Comparison of ENCODE assay signal across 1 cellular context in the genomic region with DNA sequence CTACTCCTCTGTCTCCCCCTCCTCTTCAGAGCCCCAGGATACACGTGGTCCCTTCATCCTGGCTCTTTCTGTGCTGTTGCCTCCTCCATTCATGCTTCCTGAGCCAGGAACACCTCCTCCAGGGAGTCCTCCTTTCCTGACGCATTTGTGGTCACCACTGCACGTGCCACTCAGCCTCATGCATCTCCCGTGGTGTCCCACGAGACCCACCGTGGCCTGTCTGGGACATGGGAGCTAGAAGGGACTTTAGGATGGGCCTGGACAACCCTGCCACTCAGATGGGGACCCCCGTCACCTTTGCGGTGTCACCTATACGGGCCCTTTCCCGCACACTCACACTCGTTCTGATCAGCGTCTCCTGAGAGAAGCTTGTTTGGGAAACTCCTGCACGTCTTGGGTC.
TF ChIP-seq lines count a peak whose summit lies in the region.

No MANE protein-coding gene starts in this region.

TF ChIP-seq in IMR-90, 13 proteins besides CTCF, POLR2A, EP300 and RAD21:
- TF ChIP-seq RCOR1 (IDR thresholded peaks at IDR 0.05; ENCODE audit: insufficient replicate concordance, low read length) (no peak), CHD1 (IDR thresholded peaks at IDR 0.05; ENCODE audit: low read depth, low read length) (no peak), BHLHE40 (IDR thresholded peaks at IDR 0.05; ENCODE audit: low read depth, low read length) (no peak), NFE2L2 (IDR thresholded peaks at IDR 0.05; ENCODE audit: low read depth, low read length) (no peak), FOS (IDR thresholded peaks at IDR 0.05; ENCODE audit: low read depth, low read length) (no peak), RFX5 (IDR thresholded peaks at IDR 0.05; ENCODE audit: low read depth, low read length) (no peak), MAFK (IDR thresholded peaks at IDR 0.05; ENCODE audit: low read depth, low read length) (no peak), SMC3 (IDR thresholded peaks at IDR 0.05; ENCODE audit: low read depth, low read length) (no peak), MAZ (IDR thresholded peaks at IDR 0.05; ENCODE audit: borderline replicate concordance, low read depth, low read length) (no peak), MXI1 (IDR thresholded peaks at IDR 0.05; ENCODE audit: borderline replicate concordance, low read depth, low read length) (no peak), CEBPB (IDR thresholded peaks at IDR 0.05; ENCODE audit: low read depth, low read length) (no peak)
- TF ChIP-seq, protein P1, sequence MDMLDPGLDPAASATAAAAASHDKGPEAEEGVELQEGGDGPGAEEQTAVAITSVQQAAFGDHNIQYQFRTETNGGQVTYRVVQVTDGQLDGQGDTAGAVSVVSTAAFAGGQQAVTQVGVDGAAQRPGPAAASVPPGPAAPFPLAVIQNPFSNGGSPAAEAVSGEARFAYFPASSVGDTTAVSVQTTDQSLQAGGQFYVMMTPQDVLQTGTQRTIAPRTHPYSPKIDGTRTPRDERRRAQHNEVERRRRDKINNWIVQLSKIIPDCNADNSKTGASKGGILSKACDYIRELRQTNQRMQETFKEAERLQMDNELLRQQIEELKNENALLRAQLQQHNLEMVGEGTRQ (IDR thresholded peaks at IDR 0.05; ENCODE audit: low read depth, low read length), result no peak
- TF ChIP-seq, protein P2, sequence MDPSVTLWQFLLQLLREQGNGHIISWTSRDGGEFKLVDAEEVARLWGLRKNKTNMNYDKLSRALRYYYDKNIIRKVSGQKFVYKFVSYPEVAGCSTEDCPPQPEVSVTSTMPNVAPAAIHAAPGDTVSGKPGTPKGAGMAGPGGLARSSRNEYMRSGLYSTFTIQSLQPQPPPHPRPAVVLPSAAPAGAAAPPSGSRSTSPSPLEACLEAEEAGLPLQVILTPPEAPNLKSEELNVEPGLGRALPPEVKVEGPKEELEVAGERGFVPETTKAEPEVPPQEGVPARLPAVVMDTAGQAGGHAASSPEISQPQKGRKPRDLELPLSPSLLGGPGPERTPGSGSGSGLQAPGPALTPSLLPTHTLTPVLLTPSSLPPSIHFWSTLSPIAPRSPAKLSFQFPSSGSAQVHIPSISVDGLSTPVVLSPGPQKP (IDR thresholded peaks at IDR 0.05; ENCODE audit: borderline replicate concordance, low read depth, low read length), result no peak
